In the genomic region with DNA sequence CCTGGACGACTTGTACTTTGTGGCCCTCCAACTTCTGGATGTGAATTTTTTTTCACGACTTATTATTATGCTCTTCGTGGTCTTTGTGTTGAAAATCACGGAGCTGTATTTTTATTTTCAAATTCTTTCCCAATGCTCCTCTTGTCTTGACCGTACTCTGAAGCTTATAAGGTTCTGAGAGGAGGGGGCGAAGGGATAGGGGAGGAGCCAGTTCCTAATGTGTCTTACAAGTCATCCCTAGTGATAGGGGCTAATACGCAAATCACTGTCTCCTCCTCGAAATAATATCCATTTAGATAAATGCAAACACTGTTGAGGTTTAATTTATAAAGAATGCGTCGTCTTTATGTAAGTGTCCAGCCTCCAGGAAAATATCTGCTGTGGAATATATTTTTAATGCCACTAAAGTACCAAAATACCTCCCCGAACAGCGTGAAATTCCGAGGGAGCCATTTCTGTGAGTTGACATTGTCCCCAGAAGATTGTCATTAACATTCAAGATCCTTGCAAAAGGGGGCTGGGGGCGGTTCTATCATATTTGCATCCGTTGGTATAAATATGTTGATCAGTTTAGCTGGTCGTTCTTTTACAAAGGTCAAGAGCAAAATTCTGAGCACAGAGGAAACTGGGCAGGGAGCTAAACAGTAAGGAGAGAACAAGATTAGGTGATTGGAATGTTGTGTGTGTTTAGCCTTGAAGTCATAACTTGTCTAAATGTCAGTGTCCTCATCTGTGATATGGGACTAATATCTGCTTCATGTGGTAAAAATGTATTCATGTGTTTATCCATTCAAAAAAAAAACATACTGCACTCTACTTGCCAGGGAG, we compare ENCODE assay signal across 8 cellular contexts. TPM values are rescaled to one million over a fixed set of nuclear protein-coding genes. Genes with fewer than 3 reads are reported as not detected.
A peak's percentile ranks its signal among the peaks of the same experiment; 100 is the strongest.
DNase-seq lines count a peak whose midpoint lies in the region; ATAC-seq and TF ChIP-seq lines count a peak whose summit lies in the region.

No MANE protein-coding gene starts in this region.

- ATAC-seq in GM18873 (IDR thresholded peaks at IDR 0.05; ENCODE audit: low FRiP score, unreplicated experiment) = no peak
- no peak for ATAC-seq in GM18858 (IDR thresholded peaks at IDR 0.05; ENCODE audit: unreplicated experiment)

- POLR2A ChIA-PET in GM10248 (lab: Yijun Ruan, JAX) = no interaction called here

- no peaks in the 10 kb centered on the region for H3K9me3 ChIP-seq in SJSA1 (replicated peaks)
- no peaks in the 10 kb centered on the region for H3K9me3 ChIP-seq in prostate gland

- no peak for TF ChIP-seq CTCF in fibroblast of the aortic adventitia (IDR thresholded peaks at IDR 0.05; ENCODE audit: insufficient read depth, low read length)
- TF ChIP-seq CTCF in prostate gland (IDR thresholded peaks at IDR 0.05) = no peak
- TF ChIP-seq CTCF in GM10248 (IDR thresholded peaks at IDR 0.05; ENCODE audit: control extremely low read depth, extremely low read depth, low read depth, missing control alignments) = no peak

- H3K27me3 ChIP-seq in SJSA1 (replicated peaks) = no peaks in the 10 kb centered on the region
- no peaks in the 10 kb centered on the region for H3K27me3 ChIP-seq in prostate gland (replicated peaks; ENCODE audit: insufficient read depth)

- H3K36me3 ChIP-seq in SJSA1 (peaks cover 42% of the 10 kb centered on the region), prostate gland (no peaks in the 10 kb centered on the region)

- peak overlapping the region; percentile 95 for H3K27ac ChIP-seq in SJSA1
- H3K27ac ChIP-seq in prostate gland = peak overlapping the region; percentile 89 to 92

- 8% methylated on average over 16 of the region's 16 CpGs for WGBS in prostate gland

- H3K4me1 ChIP-seq in SJSA1 (replicated peaks) = peaks cover 20% of the 10 kb centered on the region
- H3K4me1 ChIP-seq in prostate gland (replicated peaks) = no peaks in the 10 kb centered on the region

- peak overlapping the region; percentile 74 for H3K4me3 ChIP-seq in SJSA1
- H3K4me3 ChIP-seq in fibroblast of the aortic adventitia (ENCODE audit: low read depth, low read length) = peak overlapping the region; percentile 83
- peak overlapping the region; percentile 74 to 80 for H3K4me3 ChIP-seq in prostate gland

- no peak for TF ChIP-seq POLR2A in prostate gland (IDR thresholded peaks at IDR 0.05)

- intact Hi-C loops in prostate gland (cut with DNase I) = no loop called here

- CTCF ChIA-PET in GM10248 (lab: Yijun Ruan, JAX) = no interaction called here

- DNase-seq in Daoy (ENCODE audit: low read depth) (peak; percentile 5), SJSA1 (ENCODE audit: low read depth in 1 of 2, low spot score in 2 of 2) (peak in 1 of 2 experiments; percentile 56), fibroblast of the aortic adventitia (ENCODE audit: low read depth) (no peak), prostate gland (ENCODE audit: low spot score) (no peak), NCI-H2171 (lab: John Stamatoyannopoulos, UW) (no peak), GM10248 (ENCODE audit: extremely low spot score) (no peak)

RNA-seq across cellular contexts. Expression of gene FAT1, which starts 3.7 kb away (rescaled TPM):
- 38.6 and 50.2 TPM in 2 replicates for total RNA-seq in Daoy (2014; rRNA removed; shearing (Covaris generic))
- 338 and 483 TPM in 2 replicates for total RNA-seq in SJSA1 (2014; rRNA removed; shearing (Covaris generic))
- total RNA-seq in fibroblast of the aortic adventitia (ENCODE audit: low replicate concordance) (114 and 189 TPM in 2 replicates), prostate gland (100 to 1,000 TPM; 175 to 215 TPM)
